In the genomic region with DNA sequence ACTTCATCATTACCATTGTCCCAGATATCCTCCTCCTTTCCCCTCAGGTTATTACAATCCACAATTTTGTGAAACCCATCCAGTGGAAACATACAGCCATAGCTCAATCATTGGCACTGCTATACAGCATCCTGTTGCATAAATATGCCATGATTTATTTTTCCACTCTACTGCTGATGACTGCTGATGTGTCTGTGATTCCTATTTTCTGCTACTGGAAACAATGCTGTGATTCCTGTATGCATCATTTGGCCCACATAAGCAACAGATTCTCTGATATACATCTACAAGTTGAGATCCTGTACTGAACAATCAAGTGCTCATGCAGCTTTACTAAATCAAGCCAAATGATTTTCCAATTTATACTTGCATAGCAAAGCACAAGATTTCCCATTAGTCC, we compare ENCODE assay signal across 16 cellular contexts. TPM values are rescaled to one million over a fixed set of nuclear protein-coding genes. Genes with fewer than 3 reads are reported as not detected.
DNase-seq lines count a peak whose midpoint lies in the region; TF ChIP-seq lines count a peak whose summit lies in the region.
"Had no signal": no experiment of that assay in that cellular context is flagged by ENCODE, and none has a peak within 500 bp of the region (broad histone marks: within the 10 kb centered on the region; RNA-seq: fewer than 3 reads in every experiment).

No MANE protein-coding gene starts in this region.

- TF ChIP-seq CTCF in HEK293 (tag by site-specific recombination; IDR thresholded peaks at IDR 0.05) (no peak), HFFc6 (IDR thresholded peaks at IDR 0.05) (no peak)

- H3K9me3 Mint-ChIP-seq in HFFc6, result no peaks in the 10 kb centered on the region
- H3K9me3 Mint-ChIP-seq: CD4-positive, alpha-beta memory T cell; H9 had no signal

- no peaks in the 10 kb centered on the region for H3K27me3 ChIP-seq in rectal smooth muscle tissue (ENCODE audit: control insufficient read depth, insufficient read depth, low read length)
- H3K27me3 ChIP-seq: BE2C had no signal

- H3K36me3 ChIP-seq in HEK293 (ENCODE audit: control insufficient read depth in 2 of 2, insufficient read depth in 1 of 2, low read length in 2 of 2), result peaks cover 30 to 46% of the 10 kb centered on the region in 2 experiments
- H3K36me3 ChIP-seq in rectal smooth muscle tissue (ENCODE audit: control insufficient read depth, insufficient read depth, low read length), result no peaks in the 10 kb centered on the region

- CTCF ChIA-PET in HEK293 (lab: Yijun Ruan, JAX), result interaction anchor here (0.6 kb wide), 1 partner anchor 171 kb away, joined by 3 read pairs; no protein-coding TSS in a partner anchor

- no peaks in the 10 kb centered on the region for H3K27me3 Mint-ChIP-seq in HFFc6 (ENCODE audit: insufficient read depth)
- H3K27me3 Mint-ChIP-seq: CD4-positive, alpha-beta memory T cell had no signal

- H3K9me3 ChIP-seq in HEK293 (ENCODE audit: control insufficient read depth, insufficient read depth, low read depth, low read length), result no peaks in the 10 kb centered on the region
- H3K9me3 ChIP-seq: A549, BE2C had no signal

- POLR2A ChIA-PET in HEK293 (lab: Yijun Ruan, JAX), result no interaction called here

- no peak overlapping the region for H3K27ac ChIP-seq in HEK293 (ENCODE audit: extremely low read depth, low read depth, low read length)
- H3K27ac ChIP-seq in rectal smooth muscle tissue (ENCODE audit: low read depth, low read length), result no peak overlapping the region
- H3K27ac ChIP-seq: A549, C4-2B, HL-60 had no signal

- H3K4me3 ChIP-seq in HEK293 (ENCODE audit: low read depth, low read length) (no peak overlapping the region), rectal smooth muscle tissue (ENCODE audit: low read length) (no peak overlapping the region)
- H3K4me3 ChIP-seq: A549 had no signal

- 0 out of 2 replicates have a peak overlapping the region, but pooled peaks have one; percentile 4 for H3K27ac Mint-ChIP-seq in HFFc6
- H3K27ac Mint-ChIP-seq: CD4-positive, alpha-beta memory T cell had no signal

- H3K36me3 Mint-ChIP-seq in HFFc6 (ENCODE audit: low read depth), result peaks cover 42% of the 10 kb centered on the region

- DNase-seq in HFFc6 (no peak), dermis blood vessel endothelial cell (peak; percentile 89), DMS79 treated with DMSO at 0.1 percent for 48 hours (lab: John Stamatoyannopoulos, UW) (no peak), HPDE6-E6E7 (ENCODE audit: extremely low spot score) (no peak)
- DNase-seq in NK-92 treated with Interleukin-12 subunit alpha and Interleukin-12 subunit beta, amount 100 ng/mL, for 24 hours (lab: John Stamatoyannopoulos, UW), result no peak
- DNase-seq: BE2C; CD4-positive, alpha-beta memory T cell; DMS79; EL; GOT3; H9 had no signal

- no peak overlapping the region for H3K4me3 Mint-ChIP-seq in HFFc6
- H3K4me3 Mint-ChIP-seq: CD4-positive, alpha-beta memory T cell; H9 had no signal

- H3K9ac ChIP-seq in rectal smooth muscle tissue (ENCODE audit: low read length), result peak overlapping the region; percentile 30

- H3K4me1 ChIP-seq in HEK293 (ENCODE audit: control insufficient read depth, insufficient read depth, low read length) (no peaks in the 10 kb centered on the region), rectal smooth muscle tissue (ENCODE audit: control insufficient read depth, insufficient read depth, low read length) (no peaks in the 10 kb centered on the region)
- H3K4me1 ChIP-seq: A549, BE2C had no signal

- H3K4me1 Mint-ChIP-seq in HFFc6 (ENCODE audit: low read depth), result peaks cover 10% of the 10 kb centered on the region; the same call in 1 of the 2 replicates
- H3K4me1 Mint-ChIP-seq: H9 had no signal

TF ChIP-seq in HEK293, 187 proteins besides CTCF, POLR2A, EP300 and RAD21:
- TF ChIP-seq, protein P1, sequence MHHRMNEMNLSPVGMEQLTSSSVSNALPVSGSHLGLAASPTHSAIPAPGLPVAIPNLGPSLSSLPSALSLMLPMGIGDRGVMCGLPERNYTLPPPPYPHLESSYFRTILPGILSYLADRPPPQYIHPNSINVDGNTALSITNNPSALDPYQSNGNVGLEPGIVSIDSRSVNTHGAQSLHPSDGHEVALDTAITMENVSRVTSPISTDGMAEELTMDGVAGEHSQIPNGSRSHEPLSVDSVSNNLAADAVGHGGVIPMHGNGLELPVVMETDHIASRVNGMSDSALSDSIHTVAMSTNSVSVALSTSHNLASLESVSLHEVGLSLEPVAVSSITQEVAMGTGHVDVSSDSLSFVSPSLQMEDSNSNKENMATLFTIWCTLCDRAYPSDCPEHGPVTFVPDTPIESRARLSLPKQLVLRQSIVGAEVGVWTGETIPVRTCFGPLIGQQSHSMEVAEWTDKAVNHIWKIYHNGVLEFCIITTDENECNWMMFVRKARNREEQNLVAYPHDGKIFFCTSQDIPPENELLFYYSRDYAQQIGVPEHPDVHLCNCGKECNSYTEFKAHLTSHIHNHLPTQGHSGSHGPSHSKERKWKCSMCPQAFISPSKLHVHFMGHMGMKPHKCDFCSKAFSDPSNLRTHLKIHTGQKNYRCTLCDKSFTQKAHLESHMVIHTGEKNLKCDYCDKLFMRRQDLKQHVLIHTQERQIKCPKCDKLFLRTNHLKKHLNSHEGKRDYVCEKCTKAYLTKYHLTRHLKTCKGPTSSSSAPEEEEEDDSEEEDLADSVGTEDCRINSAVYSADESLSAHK (tag by site-specific recombination; IDR thresholded peaks at IDR 0.05), result no peak
- TF ChIP-seq ZBTB8A (tag by site-specific recombination; IDR thresholded peaks at IDR 0.05) (no peak), SCRT2 (tag by site-specific recombination; IDR thresholded peaks at IDR 0.05) (peak; percentile 29; the same call in 1 of the 2 replicates), SALL2 (tag by site-specific recombination; IDR thresholded peaks at IDR 0.05; ENCODE audit: borderline replicate concordance) (no peak)

RNA-seq across cellular contexts. Expression of a gene that starts 39.6 kb away (rescaled TPM):
- 10 to 100 TPM; 42.5 to 55.7 (median 51.3) TPM for total RNA-seq in HFFc6 (2021; fragmentation: NEBNext Ultra II Directional; extraction: Animal tissue kit (Norgen Biotek cat#: 25700))
- 26.9 and 57.9 TPM in 2 replicates for total RNA-seq in dermis blood vessel endothelial cell
